12 cellular contexts compared by ENCODE assay signal in the genomic region with DNA sequence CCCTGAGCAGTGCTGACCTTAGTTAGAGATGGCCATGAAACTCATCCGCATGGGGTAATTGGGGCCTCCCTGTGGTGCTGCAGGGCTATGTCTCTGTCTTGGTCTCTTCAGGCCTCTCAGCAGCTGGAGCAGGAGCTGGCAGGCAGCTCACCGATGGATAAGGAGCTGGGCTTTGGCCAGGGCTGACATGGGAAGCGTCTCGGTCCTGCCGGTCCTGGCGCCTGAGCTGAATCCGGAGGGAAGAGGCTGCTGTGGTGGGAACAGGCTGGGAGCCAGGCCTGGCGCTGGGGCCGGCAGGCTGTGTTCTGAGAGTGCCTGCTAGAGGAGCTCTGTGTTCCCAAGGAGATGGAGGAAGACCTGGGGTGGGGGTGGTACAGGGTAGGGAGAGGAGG. TPM values are rescaled to one million over a fixed set of nuclear protein-coding genes. Genes with fewer than 3 reads are reported as not detected.
A peak's percentile ranks its signal among the peaks of the same experiment; 100 is the strongest.
DNase-seq lines count a peak whose midpoint lies in the region; ATAC-seq, FAIRE-seq and TF ChIP-seq lines count a peak whose summit lies in the region.
"Not testable (repeated sequence)": the region's sequence is repeated elsewhere in the genome, so short reads cannot be mapped to it uniquely, and the experiment has no call there.
"Had no signal": no experiment of that assay in that cellular context is flagged by ENCODE, and none has a peak within 500 bp of the region (broad histone marks: within the 10 kb centered on the region; RNA-seq: fewer than 3 reads in every experiment).

No MANE protein-coding gene starts in this region.

- not testable (repeated sequence) for H2AFZ ChIP-seq in Loucy (ENCODE audit: low read length); HepG2 (ENCODE audit: low read length)

- peak overlapping the region; percentile 100 for H3K9ac ChIP-seq in Loucy (ENCODE audit: low read depth, low read length, poor library complexity, severe bottlenecking)
- not testable (repeated sequence) for H3K9ac ChIP-seq in HepG2 (ENCODE audit: insufficient read depth, low read depth, low read length)

- H3K9me2 ChIP-seq in Loucy (replicated peaks; ENCODE audit: low read depth, low read length): not testable (repeated sequence)

- H3K9me3 Mint-ChIP-seq in activated B cell treated with CpG ODN at 0.5 μM for 24 hours: not testable (repeated sequence)
- H3K9me3 Mint-ChIP-seq in activated T-helper 2 cell treated with anti-CD3 and anti-CD28 coated beads, Interferon-gamma antibody, Interleukin-2, Interleukin-4, amounts not matched to agents 10 μg/mL and 5 μg/mL and 100 μg/mL, durations not matched to agents 14 hours and 24 hours and 36 hours: peaks cover 17% of the 10 kb centered on the region

- H3K4me3 Mint-ChIP-seq in activated B cell treated with CpG ODN at 0.5 μM for 24 hours: peak overlapping the region; percentile 61
- H3K4me3 Mint-ChIP-seq in activated T-helper 2 cell treated with anti-CD3 and anti-CD28 coated beads, Interferon-gamma antibody, Interleukin-2, Interleukin-4, amounts not matched to agents 10 μg/mL and 5 μg/mL and 100 μg/mL, durations not matched to agents 14 hours and 24 hours and 36 hours (ENCODE audit: low read depth): peak overlapping the region; percentile 81

- BruUV-seq in HepG2 (replicated peaks; lab: Mats Ljungman, UMichigan): not testable (repeated sequence)

- not testable (repeated sequence) for TF ChIP-seq RAD21 in HepG2 (CRISPR knock-in tag; IDR thresholded peaks at IDR 0.05)

- not testable (repeated sequence) for H3K27me3 Mint-ChIP-seq in activated B cell treated with CpG ODN at 0.5 μM for 24 hours; activated T-helper 2 cell treated with anti-CD3 and anti-CD28 coated beads, Interferon-gamma antibody, Interleukin-2, Interleukin-4, amounts not matched to agents 10 μg/mL and 5 μg/mL and 100 μg/mL, durations not matched to agents 14 hours and 24 hours and 36 hours (ENCODE audit: low read depth)

- DNase-seq in activated B cell treated with CpG ODN at 0.5 μM for 24 hours; activated T-helper 2 cell treated with anti-CD3 and anti-CD28 coated beads, Interferon-gamma antibody, Interleukin-2, Interleukin-4, amounts not matched to agents 10 μg/mL and 5 μg/mL and 100 μg/mL, durations not matched to agents 14 hours and 24 hours and 36 hours (ENCODE audit: low spot score); HepG2 (ENCODE audit: low spot score): not testable (repeated sequence)

- ATAC-seq in activated B cell treated with CpG ODN at 0.5 μM for 24 hours (ENCODE audit: low read depth): not testable (repeated sequence)
- peak; percentile 35 for ATAC-seq in HepG2

- in situ Hi-C loops in HepG2 (cut with HindIII; ENCODE audit: extremely low pct_ligation_motif_present, low pct_unique_long_range_greater_than_20kb): not testable (repeated sequence)

- TF ChIP-seq CTCF in Loucy (conservative IDR thresholded peaks at IDR 0.05; ENCODE audit: low read length); activated B cell treated with CpG ODN at 0.5 μM for 24 hours (IDR thresholded peaks at IDR 0.05); HepG2 (CRISPR knock-in tag; IDR thresholded peaks at IDR 0.05): not testable (repeated sequence)

- TF ChIP-seq EP300 in HepG2 (IDR thresholded peaks at IDR 0.05; ENCODE audit: low read depth in 2 of 2, low read length in 2 of 2); HepG2 (CRISPR knock-in tag; IDR thresholded peaks at IDR 0.05; ENCODE audit: borderline replicate concordance): not testable (repeated sequence)

- TF ChIP-seq POLR2A in HepG2 (IDR thresholded peaks at IDR 0.05; ENCODE audit: insufficient read depth in 1 of 2, low read depth in 2 of 2, low read length in 2 of 2): not testable (repeated sequence)

- peak overlapping the region; percentile 88 for H3K27ac Mint-ChIP-seq in activated B cell treated with CpG ODN at 0.5 μM for 24 hours
- H3K27ac Mint-ChIP-seq in activated T-helper 2 cell treated with anti-CD3 and anti-CD28 coated beads, Interferon-gamma antibody, Interleukin-2, Interleukin-4, amounts not matched to agents 10 μg/mL and 5 μg/mL and 100 μg/mL, durations not matched to agents 14 hours and 24 hours and 36 hours: peak overlapping the region; percentile 100

- not testable (repeated sequence) for H3K9me3 ChIP-seq in Loucy (ENCODE audit: insufficient read depth, low read depth, low read length); esophagus (ENCODE audit: control insufficient read depth in 2 of 2, insufficient read depth in 1 of 2, low read depth in 1 of 2, low read length in 1 of 2); HepG2 (ENCODE audit: low read length)

- WGBS in esophagus, 2 donors: 41 to 57% methylated on average over 9 of the region's 9 CpGs
- 31% methylated on average over 7 of the region's 9 CpGs for WGBS in HepG2 (ENCODE audit: low lambda C conversion rate)

- not testable (repeated sequence) for FAIRE-seq in HepG2 (lab: Jason Lieb, UNC)

- not testable (repeated sequence) for H3K79me2 ChIP-seq in Loucy (ENCODE audit: insufficient read depth, low read length); HepG2 (ENCODE audit: insufficient read depth, low read length)

- not testable (repeated sequence) for H4K20me1 ChIP-seq in Loucy (ENCODE audit: insufficient read depth, low read length, poor library complexity, severe bottlenecking); HepG2 (ENCODE audit: insufficient read depth, low read length)

- peak overlapping the region; percentile 5 to 42 for H3K27ac ChIP-seq in esophagus (ENCODE audit: low read depth in 2 of 2, low read length in 1 of 2)
- H3K27ac ChIP-seq in HepG2 (ENCODE audit: extremely low read length, insufficient read depth, low read length): not testable (repeated sequence)
- H3K27ac ChIP-seq in skin epidermis: peak overlapping the region in 17 of 21 experiments; percentile 1 to 97 (median 79)

- intact Hi-C loops in activated B cell treated with CpG ODN at 0.5 μM for 24 hours (cut with micrococcal nuclease): loop anchor here (2.0 kb wide), 1 partner anchor 17 kb away; no protein-coding TSS in a partner anchor
- intact Hi-C loops in activated T-helper 2 cell treated with anti-CD3 and anti-CD28 coated beads, Interferon-gamma antibody, Interleukin-2, Interleukin-4, amounts not matched to agents 10 μg/mL and 5 μg/mL and 100 μg/mL, durations not matched to agents 14 hours and 24 hours and 36 hours (cut with micrococcal nuclease): loop anchor here (1.0 to 2.0 kb wide), 3 partner anchors 8 to 25 kb away; no protein-coding TSS in a partner anchor
- intact Hi-C loops in HepG2 (cut with micrococcal nuclease; ENCODE audit: unreplicated experiment): not testable (repeated sequence)

- POLR2A ChIA-PET in activated B cell treated with CpG ODN at 0.5 μM for 24 hours (lab: Charles Lee): interaction anchor here (1.1 to 3.1 kb wide), 9 partner anchors 12 to 96 kb away, joined by 3 to 18 read pairs (median 9); a partner anchor contains a TSS
- POLR2A ChIA-PET in HepG2 (lab: Yijun Ruan, JAX): interaction anchor here (3.0 to 3.8 kb wide), 2 partner anchors 10 to 12 kb away, joined by 8 to 20 read pairs; a partner anchor contains a TSS

- H3K4me3 ChIP-seq in GM08714 (ENCODE audit: low read length) (peak overlapping the region; percentile 45; the same call in 1 of the 2 replicates), Loucy (ENCODE audit: low read length, poor library complexity, severe bottlenecking) (peak overlapping the region; percentile 91)
- H3K4me3 ChIP-seq in esophagus (ENCODE audit: low read depth in 1 of 2, low read length in 2 of 2); HepG2 (replicated peaks in 1 of 3; ENCODE audit: insufficient read depth in 1 of 3, low read depth in 2 of 3, low read length in 3 of 3); skin epidermis: not testable (repeated sequence)

- not testable (repeated sequence) for H3K36me3 ChIP-seq in Loucy (ENCODE audit: insufficient read depth, low read length); esophagus (ENCODE audit: control insufficient read depth in 2 of 2, insufficient read depth in 2 of 2, low read length in 1 of 2); HepG2 (replicated peaks in 1 of 2; ENCODE audit: control insufficient read depth in 1 of 2, insufficient read depth in 2 of 2, low read length in 2 of 2)

- H3K36me3 Mint-ChIP-seq in activated B cell treated with CpG ODN at 0.5 μM for 24 hours (ENCODE audit: low read depth): not testable (repeated sequence)
- peaks cover 40% of the 10 kb centered on the region for H3K36me3 Mint-ChIP-seq in activated T-helper 2 cell treated with anti-CD3 and anti-CD28 coated beads, Interferon-gamma antibody, Interleukin-2, Interleukin-4, amounts not matched to agents 10 μg/mL and 5 μg/mL and 100 μg/mL, durations not matched to agents 14 hours and 24 hours and 36 hours (ENCODE audit: low read depth)

- peak overlapping the region; percentile 91 for H3K4me2 ChIP-seq in Loucy (ENCODE audit: low read depth, low read length, poor library complexity, severe bottlenecking)
- not testable (repeated sequence) for H3K4me2 ChIP-seq in HepG2 (ENCODE audit: low read depth, low read length)

- peaks cover 61% of the 10 kb centered on the region for H3K4me1 Mint-ChIP-seq in activated B cell treated with CpG ODN at 0.5 μM for 24 hours
- H3K4me1 Mint-ChIP-seq in activated T-helper 2 cell treated with anti-CD3 and anti-CD28 coated beads, Interferon-gamma antibody, Interleukin-2, Interleukin-4, amounts not matched to agents 10 μg/mL and 5 μg/mL and 100 μg/mL, durations not matched to agents 14 hours and 24 hours and 36 hours (ENCODE audit: low read depth): peaks cover 71% of the 10 kb centered on the region

- H3K27me3 ChIP-seq in Loucy (ENCODE audit: insufficient read depth, low read length, poor library complexity, severe bottlenecking); esophagus (ENCODE audit: control insufficient read depth in 1 of 2, insufficient read depth in 2 of 2, low read length in 2 of 2): not testable (repeated sequence)
- peaks cover 2 to 18% of the 10 kb centered on the region in 2 experiments; a peak in 3 of 5 replicates for H3K27me3 ChIP-seq in HepG2 (ENCODE audit: control insufficient read depth in 1 of 2, insufficient read depth in 2 of 2, low read length in 2 of 2)

- peaks cover 14% of the 10 kb centered on the region for H3F3A ChIP-seq in Loucy (ENCODE audit: low read depth)

- CTCF ChIA-PET in activated B cell treated with CpG ODN at 0.5 μM for 24 hours (lab: Charles Lee): interaction anchor here (0.8 to 3.2 kb wide), 6 partner anchors 16 to 54 kb away, joined by 3 to 13 read pairs (median 4); no protein-coding TSS in a partner anchor
- CTCF ChIA-PET in HepG2 (lab: Yijun Ruan, JAX; ENCODE audit: low intra/inter-chr PET ratio, low total read pairs): not testable (repeated sequence)

- H3K4me1 ChIP-seq in Loucy (ENCODE audit: insufficient read depth, low read length, poor library complexity, severe bottlenecking): peaks cover 57% of the 10 kb centered on the region
- H3K4me1 ChIP-seq in esophagus (ENCODE audit: control insufficient read depth in 2 of 2, insufficient read depth in 2 of 2, low read length in 1 of 2); HepG2 (ENCODE audit: insufficient read depth, low read length): not testable (repeated sequence)

RNA-seq across cellular contexts. Expression of a gene that starts 10.1 kb away (rescaled TPM):
- total RNA-seq in activated B cell treated with CpG ODN at 0.5 μM for 24 hours: 3.0 and 3.4 TPM in 2 replicates
- total RNA-seq in activated T-helper 2 cell treated with anti-CD3 and anti-CD28 coated beads, Interferon-gamma antibody, Interleukin-2, Interleukin-4, amounts not matched to agents 10 μg/mL and 5 μg/mL and 100 μg/mL, durations not matched to agents 14 hours and 24 hours and 36 hours: 773 and 798 TPM in 2 replicates
- polyA plus RNA-seq in esophagus: 10 to 100 TPM; 16.5 to 19.0 TPM
- 115 and 127 TPM in 2 replicates for total RNA-seq in HepG2 (2016; rRNA removed; fragmentation: Illumina TruSeq; extraction: Trizol)
- 34.9 and 36.3 TPM in 2 replicates for total RNA-seq in HepG2 (2016; cell fraction: cytosol; rRNA removed; fragmentation: Illumina TruSeq; extraction: Trizol; ENCODE audit: low read depth)
- 122 and 128 TPM in 2 replicates for total RNA-seq in HepG2 (2016; cell fraction: insoluble cytoplasmic fraction; rRNA removed; fragmentation: Illumina TruSeq; extraction: Trizol)
- total RNA-seq in HepG2 (2016; cell fraction: membrane; rRNA removed; fragmentation: Illumina TruSeq; extraction: Trizol): 38.8 and 44.9 TPM in 2 replicates
- 61.4 and 65.7 TPM in 2 replicates for total RNA-seq in HepG2 (2016; cell fraction: nucleus; rRNA removed; fragmentation: Illumina TruSeq; extraction: Trizol)
- 165 and 258 TPM in 2 replicates for polyA plus RNA-seq in HepG2 (2011; rRNA removed)
- polyA plus RNA-seq in HepG2 (2011; cell fraction: cytosol; rRNA removed): 234 and 307 TPM in 2 replicates
- polyA plus RNA-seq in HepG2 (2011; cell fraction: nucleus; rRNA removed): 204 and 358 TPM in 2 replicates
- polyA plus RNA-seq in HepG2 (2012): 293 and 476 TPM in 2 replicates
- 97.2 and 118 TPM in 2 replicates for polyA plus RNA-seq in HepG2 (2016; cell fraction: cytosol; fragmentation: Illumina TruSeq; extraction: Trizol; ENCODE audit: low read depth)
- polyA plus RNA-seq in HepG2 (2016; cell fraction: insoluble cytoplasmic fraction; fragmentation: Illumina TruSeq; extraction: Trizol; ENCODE audit: low read depth): 284 and 327 TPM in 2 replicates
- polyA plus RNA-seq in HepG2 (2016; cell fraction: membrane; fragmentation: Illumina TruSeq; extraction: Trizol; ENCODE audit: low read depth): 84.7 and 107 TPM in 2 replicates
- polyA plus RNA-seq in HepG2 (2016; cell fraction: nucleus; fragmentation: Illumina TruSeq; extraction: Trizol; ENCODE audit: insufficient read depth, low read depth): 211 and 224 TPM in 2 replicates
- 6.3 and 96.8 TPM in 2 replicates for polyA minus RNA-seq in HepG2 (2011; rRNA and poly(A)+ RNA removed; ENCODE audit: low replicate concordance)
- 73.6 and 109 TPM in 2 replicates for polyA minus RNA-seq in HepG2 (2011; cell fraction: cytosol; rRNA and poly(A)+ RNA removed)
- polyA minus RNA-seq in HepG2 (2011; cell fraction: nucleus; rRNA and poly(A)+ RNA removed): 73.1 and 123 TPM in 2 replicates

RNA-seq across cellular contexts. Expression of a gene that starts 23.6 kb away (rescaled TPM):
- total RNA-seq in activated B cell treated with CpG ODN at 0.5 μM for 24 hours: not detected in 2 replicates
- not detected in 2 replicates for total RNA-seq in activated T-helper 2 cell treated with anti-CD3 and anti-CD28 coated beads, Interferon-gamma antibody, Interleukin-2, Interleukin-4, amounts not matched to agents 10 μg/mL and 5 μg/mL and 100 μg/mL, durations not matched to agents 14 hours and 24 hours and 36 hours
- polyA plus RNA-seq in esophagus: not detected
- not detected in 2 replicates for total RNA-seq in HepG2 (2016; rRNA removed; fragmentation: Illumina TruSeq; extraction: Trizol)
- total RNA-seq in HepG2 (2016; cell fraction: cytosol; rRNA removed; fragmentation: Illumina TruSeq; extraction: Trizol; ENCODE audit: low read depth): not detected in 2 replicates
- total RNA-seq in HepG2 (2016; cell fraction: insoluble cytoplasmic fraction; rRNA removed; fragmentation: Illumina TruSeq; extraction: Trizol): 0.06 TPM in 1 of 2 replicates, not detected in the other
- not detected in 2 replicates for total RNA-seq in HepG2 (2016; cell fraction: membrane; rRNA removed; fragmentation: Illumina TruSeq; extraction: Trizol)
- 0.16 TPM in 1 of 2 replicates, not detected in the other for total RNA-seq in HepG2 (2016; cell fraction: nucleus; rRNA removed; fragmentation: Illumina TruSeq; extraction: Trizol)
- not detected in 2 replicates for polyA plus RNA-seq in HepG2 (2011; rRNA removed)
- polyA plus RNA-seq in HepG2 (2011; cell fraction: cytosol; rRNA removed): 0.04 TPM in 1 of 2 replicates, not detected in the other
- polyA plus RNA-seq in HepG2 (2011; cell fraction: nucleus; rRNA removed): 0.31 and 0.82 TPM in 2 replicates
- polyA plus RNA-seq in HepG2 (2012): 0.11 and 0.17 TPM in 2 replicates
- polyA plus RNA-seq in HepG2 (2016; cell fraction: cytosol; fragmentation: Illumina TruSeq; extraction: Trizol; ENCODE audit: low read depth): not detected in 2 replicates
- polyA plus RNA-seq in HepG2 (2016; cell fraction: insoluble cytoplasmic fraction; fragmentation: Illumina TruSeq; extraction: Trizol; ENCODE audit: low read depth): 0.16 TPM in 1 of 2 replicates, not detected in the other
- polyA plus RNA-seq in HepG2 (2016; cell fraction: membrane; fragmentation: Illumina TruSeq; extraction: Trizol; ENCODE audit: low read depth): not detected in 2 replicates
- polyA plus RNA-seq in HepG2 (2016; cell fraction: nucleus; fragmentation: Illumina TruSeq; extraction: Trizol; ENCODE audit: insufficient read depth, low read depth): not detected in 2 replicates
- polyA minus RNA-seq in HepG2 (2011; rRNA and poly(A)+ RNA removed; ENCODE audit: low replicate concordance): not detected in 2 replicates
- polyA minus RNA-seq in HepG2 (2011; cell fraction: cytosol; rRNA and poly(A)+ RNA removed): not detected in 2 replicates
- polyA minus RNA-seq in HepG2 (2011; cell fraction: nucleus; rRNA and poly(A)+ RNA removed): not detected in 2 replicates
- total RNA-seq: Calu3, endothelial cell of umbilical vein, mesenteric fat pad, pulmonary artery endothelial cell had no signal
- polyA plus RNA-seq: endothelial cell of umbilical vein, keratinocyte had no signal

RNA-seq across cellular contexts. Expression of a gene that starts 29.2 kb away (rescaled TPM):
- total RNA-seq in activated B cell treated with CpG ODN at 0.5 μM for 24 hours: 0.13 and 0.34 TPM in 2 replicates
- total RNA-seq in activated T-helper 2 cell treated with anti-CD3 and anti-CD28 coated beads, Interferon-gamma antibody, Interleukin-2, Interleukin-4, amounts not matched to agents 10 μg/mL and 5 μg/mL and 100 μg/mL, durations not matched to agents 14 hours and 24 hours and 36 hours: 7.7 TPM in 2 replicates
- polyA plus RNA-seq in esophagus: 1 to 10 TPM in 1 of 2 donors, under 1 TPM in 1; 0.51 to 2.6 TPM
- total RNA-seq in HepG2 (2016; rRNA removed; fragmentation: Illumina TruSeq; extraction: Trizol): 0.04 TPM in 1 of 2 replicates, not detected in the other
- 0.18 TPM in 1 of 2 replicates, not detected in the other for total RNA-seq in HepG2 (2016; cell fraction: cytosol; rRNA removed; fragmentation: Illumina TruSeq; extraction: Trizol; ENCODE audit: low read depth)
- total RNA-seq in HepG2 (2016; cell fraction: insoluble cytoplasmic fraction; rRNA removed; fragmentation: Illumina TruSeq; extraction: Trizol): 0.02 TPM in 1 of 2 replicates, not detected in the other
- total RNA-seq in HepG2 (2016; cell fraction: membrane; rRNA removed; fragmentation: Illumina TruSeq; extraction: Trizol): 0.15 and 0.17 TPM in 2 replicates
- not detected in 2 replicates for total RNA-seq in HepG2 (2016; cell fraction: nucleus; rRNA removed; fragmentation: Illumina TruSeq; extraction: Trizol)
- 0.07 and 0.08 TPM in 2 replicates for polyA plus RNA-seq in HepG2 (2011; rRNA removed)
- 0.04 TPM in 1 of 2 replicates, not detected in the other for polyA plus RNA-seq in HepG2 (2011; cell fraction: cytosol; rRNA removed)
- 0.14 and 0.21 TPM in 2 replicates for polyA plus RNA-seq in HepG2 (2011; cell fraction: nucleus; rRNA removed)
- 0.09 and 0.27 TPM in 2 replicates for polyA plus RNA-seq in HepG2 (2012)
- polyA plus RNA-seq in HepG2 (2016; cell fraction: cytosol; fragmentation: Illumina TruSeq; extraction: Trizol; ENCODE audit: low read depth): not detected in 2 replicates
- polyA plus RNA-seq in HepG2 (2016; cell fraction: insoluble cytoplasmic fraction; fragmentation: Illumina TruSeq; extraction: Trizol; ENCODE audit: low read depth): not detected in 2 replicates
- not detected in 2 replicates for polyA plus RNA-seq in HepG2 (2016; cell fraction: membrane; fragmentation: Illumina TruSeq; extraction: Trizol; ENCODE audit: low read depth)
- polyA plus RNA-seq in HepG2 (2016; cell fraction: nucleus; fragmentation: Illumina TruSeq; extraction: Trizol; ENCODE audit: insufficient read depth, low read depth): not detected in 2 replicates
- polyA minus RNA-seq in HepG2 (2011; rRNA and poly(A)+ RNA removed; ENCODE audit: low replicate concordance): 0.12 and 0.19 TPM in 2 replicates
- polyA minus RNA-seq in HepG2 (2011; cell fraction: cytosol; rRNA and poly(A)+ RNA removed): not detected in 2 replicates
- polyA minus RNA-seq in HepG2 (2011; cell fraction: nucleus; rRNA and poly(A)+ RNA removed): 0.12 and 0.13 TPM in 2 replicates

RNA-seq across cellular contexts. Expression of a gene that starts 36.8 kb away (rescaled TPM):
- total RNA-seq in activated B cell treated with CpG ODN at 0.5 μM for 24 hours: not detected in 2 replicates
- total RNA-seq in activated T-helper 2 cell treated with anti-CD3 and anti-CD28 coated beads, Interferon-gamma antibody, Interleukin-2, Interleukin-4, amounts not matched to agents 10 μg/mL and 5 μg/mL and 100 μg/mL, durations not matched to agents 14 hours and 24 hours and 36 hours: 0.09 and 0.18 TPM in 2 replicates
- 10 to 100 TPM in 1 of 2 donors, 1 to 10 TPM in 1; 8.4 to 18.0 TPM for polyA plus RNA-seq in esophagus
- total RNA-seq in HepG2 (2016; rRNA removed; fragmentation: Illumina TruSeq; extraction: Trizol): 6.7 and 10.2 TPM in 2 replicates
- 5.8 and 5.9 TPM in 2 replicates for total RNA-seq in HepG2 (2016; cell fraction: cytosol; rRNA removed; fragmentation: Illumina TruSeq; extraction: Trizol; ENCODE audit: low read depth)
- total RNA-seq in HepG2 (2016; cell fraction: insoluble cytoplasmic fraction; rRNA removed; fragmentation: Illumina TruSeq; extraction: Trizol): 6.7 and 10.6 TPM in 2 replicates
- total RNA-seq in HepG2 (2016; cell fraction: membrane; rRNA removed; fragmentation: Illumina TruSeq; extraction: Trizol): 12.3 and 12.5 TPM in 2 replicates
- 5.2 and 5.8 TPM in 2 replicates for total RNA-seq in HepG2 (2016; cell fraction: nucleus; rRNA removed; fragmentation: Illumina TruSeq; extraction: Trizol)
- 5.8 and 6.5 TPM in 2 replicates for polyA plus RNA-seq in HepG2 (2011; rRNA removed)
- 5.0 and 9.9 TPM in 2 replicates for polyA plus RNA-seq in HepG2 (2011; cell fraction: cytosol; rRNA removed)
- polyA plus RNA-seq in HepG2 (2011; cell fraction: nucleus; rRNA removed): 22.3 and 26.1 TPM in 2 replicates
- 4.5 and 5.5 TPM in 2 replicates for polyA plus RNA-seq in HepG2 (2012)
- 6.1 and 6.3 TPM in 2 replicates for polyA plus RNA-seq in HepG2 (2016; cell fraction: cytosol; fragmentation: Illumina TruSeq; extraction: Trizol; ENCODE audit: low read depth)
- polyA plus RNA-seq in HepG2 (2016; cell fraction: insoluble cytoplasmic fraction; fragmentation: Illumina TruSeq; extraction: Trizol; ENCODE audit: low read depth): 7.6 and 8.3 TPM in 2 replicates
- polyA plus RNA-seq in HepG2 (2016; cell fraction: membrane; fragmentation: Illumina TruSeq; extraction: Trizol; ENCODE audit: low read depth): 8.5 and 10.4 TPM in 2 replicates
- polyA plus RNA-seq in HepG2 (2016; cell fraction: nucleus; fragmentation: Illumina TruSeq; extraction: Trizol; ENCODE audit: insufficient read depth, low read depth): 13.2 and 13.4 TPM in 2 replicates
- polyA minus RNA-seq in HepG2 (2011; rRNA and poly(A)+ RNA removed; ENCODE audit: low replicate concordance): 4.4 and 7.4 TPM in 2 replicates
- 2.8 and 3.6 TPM in 2 replicates for polyA minus RNA-seq in HepG2 (2011; cell fraction: cytosol; rRNA and poly(A)+ RNA removed)
- polyA minus RNA-seq in HepG2 (2011; cell fraction: nucleus; rRNA and poly(A)+ RNA removed): 1.4 and 2.7 TPM in 2 replicates

RNA-seq across cellular contexts. Expression of a gene that starts 38.8 kb away (rescaled TPM):
- not detected in 2 replicates for total RNA-seq in activated B cell treated with CpG ODN at 0.5 μM for 24 hours
- total RNA-seq in activated T-helper 2 cell treated with anti-CD3 and anti-CD28 coated beads, Interferon-gamma antibody, Interleukin-2, Interleukin-4, amounts not matched to agents 10 μg/mL and 5 μg/mL and 100 μg/mL, durations not matched to agents 14 hours and 24 hours and 36 hours: 0.71 and 0.84 TPM in 2 replicates
- 100 to 1,000 TPM; 144 to 149 TPM for polyA plus RNA-seq in esophagus
- not detected in 2 replicates for total RNA-seq in HepG2 (2016; rRNA removed; fragmentation: Illumina TruSeq; extraction: Trizol)
- total RNA-seq in HepG2 (2016; cell fraction: cytosol; rRNA removed; fragmentation: Illumina TruSeq; extraction: Trizol; ENCODE audit: low read depth): not detected in 2 replicates
- not detected in 2 replicates for total RNA-seq in HepG2 (2016; cell fraction: insoluble cytoplasmic fraction; rRNA removed; fragmentation: Illumina TruSeq; extraction: Trizol)
- not detected in 2 replicates for total RNA-seq in HepG2 (2016; cell fraction: membrane; rRNA removed; fragmentation: Illumina TruSeq; extraction: Trizol)
- total RNA-seq in HepG2 (2016; cell fraction: nucleus; rRNA removed; fragmentation: Illumina TruSeq; extraction: Trizol): not detected in 2 replicates
- 0.12 and 0.18 TPM in 2 replicates for polyA plus RNA-seq in HepG2 (2011; rRNA removed)
- polyA plus RNA-seq in HepG2 (2011; cell fraction: cytosol; rRNA removed): 0.10 and 0.28 TPM in 2 replicates
- 0.26 and 0.31 TPM in 2 replicates for polyA plus RNA-seq in HepG2 (2011; cell fraction: nucleus; rRNA removed)
- 0.12 TPM in 1 of 2 replicates, not detected in the other for polyA plus RNA-seq in HepG2 (2012)
- not detected in 2 replicates for polyA plus RNA-seq in HepG2 (2016; cell fraction: cytosol; fragmentation: Illumina TruSeq; extraction: Trizol; ENCODE audit: low read depth)
- polyA plus RNA-seq in HepG2 (2016; cell fraction: insoluble cytoplasmic fraction; fragmentation: Illumina TruSeq; extraction: Trizol; ENCODE audit: low read depth): not detected in 2 replicates
- polyA plus RNA-seq in HepG2 (2016; cell fraction: membrane; fragmentation: Illumina TruSeq; extraction: Trizol; ENCODE audit: low read depth): not detected in 2 replicates
- polyA plus RNA-seq in HepG2 (2016; cell fraction: nucleus; fragmentation: Illumina TruSeq; extraction: Trizol; ENCODE audit: insufficient read depth, low read depth): not detected in 2 replicates
- 0.12 TPM in 1 of 2 replicates, not detected in the other for polyA minus RNA-seq in HepG2 (2011; rRNA and poly(A)+ RNA removed; ENCODE audit: low replicate concordance)
- polyA minus RNA-seq in HepG2 (2011; cell fraction: cytosol; rRNA and poly(A)+ RNA removed): not detected in 2 replicates
- polyA minus RNA-seq in HepG2 (2011; cell fraction: nucleus; rRNA and poly(A)+ RNA removed): not detected in 2 replicates
- total RNA-seq: endothelial cell of umbilical vein, mesenteric fat pad, pulmonary artery endothelial cell had no signal
- polyA plus RNA-seq: endothelial cell of umbilical vein had no signal
